6 cellular contexts compared by ENCODE assay signal in the genomic region with DNA sequence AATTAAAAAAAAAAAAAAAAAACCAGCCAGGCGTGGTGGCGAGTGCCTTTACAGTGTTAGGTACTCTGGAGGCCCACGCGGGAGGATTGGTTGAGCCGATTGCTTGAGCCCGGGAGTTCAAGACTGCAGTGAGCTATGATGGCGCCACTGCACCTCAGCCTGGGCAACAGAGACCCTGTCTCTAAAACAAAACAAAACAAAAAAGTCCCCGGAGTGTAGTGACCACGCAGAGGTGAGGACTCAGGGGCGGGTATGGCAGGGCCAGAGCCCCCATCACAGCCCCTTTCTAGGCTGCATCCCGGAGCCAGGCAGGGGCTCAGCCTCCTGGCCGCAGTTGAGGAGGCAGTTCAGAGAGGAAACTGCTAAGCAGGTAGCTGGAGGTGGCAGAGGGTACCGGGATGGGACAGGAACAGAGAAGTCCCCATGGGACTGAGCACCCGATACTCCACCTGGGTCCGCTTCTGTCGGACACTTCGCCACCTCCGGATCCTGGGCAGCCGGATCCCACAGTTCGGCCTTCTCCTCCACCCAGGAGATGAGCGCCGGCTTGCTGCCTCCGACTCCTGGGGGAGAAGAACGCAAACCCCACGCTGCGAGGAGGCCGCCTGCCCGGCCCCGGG. TPM values are rescaled to one million over a fixed set of nuclear protein-coding genes. Genes with fewer than 3 reads are reported as not detected.
DNase-seq lines count a peak whose midpoint lies in the region; ATAC-seq and TF ChIP-seq lines count a peak whose summit lies in the region.

No MANE protein-coding gene starts in this region.

- POLR2A ChIA-PET in AG04449 (lab: Yijun Ruan, JAX): interaction anchor here (2.1 kb wide), 1 partner anchor 25 kb away, joined by 6 read pairs; a partner anchor contains a TSS
- POLR2A ChIA-PET in activated CD8-positive, alpha-beta T cell treated with anti-CD3 and anti-CD28 coated beads for 36 hours (lab: Charles Lee): interaction anchor here (0.8 to 4.7 kb wide), 17 partner anchors 8 to 117 kb away, joined by 3 to 42 read pairs (median 16); a partner anchor contains a TSS

- peak overlapping the region; percentile 82 for H3K4me3 Mint-ChIP-seq in GM23338
- peak overlapping the region; percentile 86 for H3K4me3 Mint-ChIP-seq in activated CD8-positive, alpha-beta T cell treated with anti-CD3 and anti-CD28 coated beads for 36 hours

- peak overlapping the region; percentile 82 for H3K4me2 ChIP-seq in GM23338

- no peak overlapping the region for H2AFZ ChIP-seq in GM23338

- peak overlapping the region; percentile 70 to 86 for H3K9ac ChIP-seq in liver (ENCODE audit: low read depth in 1 of 2, low read length in 2 of 2)

- H3K9me2 ChIP-seq in GM23338 (ENCODE audit: insufficient read depth): no peaks in the 10 kb centered on the region

- intact Hi-C loops in activated CD8-positive, alpha-beta T cell treated with anti-CD3 and anti-CD28 coated beads for 36 hours (cut with micrococcal nuclease): no loop called here

- peaks cover 29% of the 10 kb centered on the region for H3K36me3 Mint-ChIP-seq in GM23338 (ENCODE audit: low read depth)
- H3K36me3 Mint-ChIP-seq in activated CD8-positive, alpha-beta T cell treated with anti-CD3 and anti-CD28 coated beads for 36 hours (ENCODE audit: low read depth): peaks cover 39% of the 10 kb centered on the region

- H3K27me3 Mint-ChIP-seq in GM23338 (ENCODE audit: insufficient read depth, low read depth, poor library complexity): peaks cover 12% of the 10 kb centered on the region
- H3K27me3 Mint-ChIP-seq in activated CD8-positive, alpha-beta T cell treated with anti-CD3 and anti-CD28 coated beads for 36 hours: no peaks in the 10 kb centered on the region

- 0 out of 2 replicates have a peak overlapping the region, but pooled peaks have one; percentile 52 for H3K27ac Mint-ChIP-seq in GM23338
- H3K27ac Mint-ChIP-seq in activated CD8-positive, alpha-beta T cell treated with anti-CD3 and anti-CD28 coated beads for 36 hours: peak overlapping the region; percentile 99

- H3K9me3 ChIP-seq in liver (ENCODE audit: control insufficient read depth in 4 of 4, low read length in 3 of 4): no peaks in the 10 kb centered on the region

- peak; percentile 10 for ATAC-seq in GM23338
- ATAC-seq in activated CD8-positive, alpha-beta T cell treated with anti-CD3 and anti-CD28 coated beads for 36 hours: peak; percentile 5

- no peak for TF ChIP-seq CTCF in AG04449 (IDR thresholded peaks at IDR 0.05; ENCODE audit: insufficient read depth, low read length, missing control alignments)
- peak in 1 of 2 experiments; percentile 8; a peak in 1 of 4 replicates for TF ChIP-seq CTCF in GM23338 (conservative IDR thresholded peaks at IDR 0.05; ENCODE audit: low read depth in 2 of 2)
- no peak for TF ChIP-seq CTCF in activated CD8-positive, alpha-beta T cell treated with anti-CD3 and anti-CD28 coated beads for 36 hours (IDR thresholded peaks at IDR 0.05)
- TF ChIP-seq CTCF in liver (IDR thresholded peaks at IDR 0.05; ENCODE audit: low read depth, low read length, missing input control): no peak

- WGBS in liver: 7% methylated on average over 29 of the region's 29 CpGs

- peaks cover 24% of the 10 kb centered on the region for H3F3A ChIP-seq in GM23338 (replicated peaks; ENCODE audit: low read depth)

- H4K20me1 ChIP-seq in GM23338 (replicated peaks; ENCODE audit: insufficient read depth): no peaks in the 10 kb centered on the region

- H3K4me3 ChIP-seq in AG04449 (ENCODE audit: low read depth, low read length): peak overlapping the region; percentile 70
- H3K4me3 ChIP-seq in GM23338: peak overlapping the region; percentile 67
- peak overlapping the region; percentile 65 to 81 (median 75) for H3K4me3 ChIP-seq in liver (ENCODE audit: low read depth in 1 of 3, low read length in 3 of 3)

- no peak for TF ChIP-seq RAD21 in liver (IDR thresholded peaks at IDR 0.05)

- DNase-seq in AG04449 (ENCODE audit: low read depth, low spot score) (no peak), GM23338 (ENCODE audit: low spot score) (no peak), globus pallidus (ENCODE audit: low spot score) (no peak), Ammon's horn (ENCODE audit: low spot score) (no peak)
- DNase-seq in activated CD8-positive, alpha-beta T cell treated with anti-CD3 and anti-CD28 coated beads for 36 hours: peak; percentile 52

- peaks cover 24% of the 10 kb centered on the region for H3K4me1 Mint-ChIP-seq in GM23338
- peaks cover 39% of the 10 kb centered on the region for H3K4me1 Mint-ChIP-seq in activated CD8-positive, alpha-beta T cell treated with anti-CD3 and anti-CD28 coated beads for 36 hours (ENCODE audit: low read depth)

- H3K79me2 ChIP-seq in GM23338 (replicated peaks; ENCODE audit: insufficient read depth): peaks cover 6% of the 10 kb centered on the region; the same call in 1 of the 2 replicates

- H3K27me3 ChIP-seq in GM23338 (ENCODE audit: insufficient read depth) (no peaks in the 10 kb centered on the region), liver (ENCODE audit: control insufficient read depth in 4 of 4, insufficient read depth in 4 of 4, low read length in 3 of 4) (no peaks in the 10 kb centered on the region)

- H3K27ac ChIP-seq in GM23338 (ENCODE audit: low read depth): peak overlapping the region; percentile 100; the same call in 1 of the 2 replicates
- peak overlapping the region; percentile 86 to 99 for H3K27ac ChIP-seq in liver (ENCODE audit: low read depth in 1 of 2, low read length in 2 of 2)

- peaks cover 16% of the 10 kb centered on the region for H3K4me1 ChIP-seq in GM23338 (ENCODE audit: insufficient read depth)
- H3K4me1 ChIP-seq in liver (ENCODE audit: control insufficient read depth in 4 of 4, insufficient read depth in 4 of 4, low read length in 3 of 4): peaks cover 7 to 43% (median 26%) of the 10 kb centered on the region in 4 donors

- H3K36me3 ChIP-seq in GM23338 (ENCODE audit: insufficient read depth) (no peaks in the 10 kb centered on the region), liver (ENCODE audit: control insufficient read depth in 4 of 4, insufficient read depth in 3 of 4, low read depth in 1 of 4, low read length in 3 of 4) (peaks cover 0 to 6% (median 1%) of the 10 kb centered on the region in 4 donors)

- no peaks in the 10 kb centered on the region for H3K9me3 Mint-ChIP-seq in GM23338
- H3K9me3 Mint-ChIP-seq in activated CD8-positive, alpha-beta T cell treated with anti-CD3 and anti-CD28 coated beads for 36 hours: no peaks in the 10 kb centered on the region

- CTCF ChIA-PET in AG04449 (lab: Yijun Ruan, JAX): interaction anchor here (1.0 to 1.6 kb wide), 2 partner anchors 99 to 125 kb away, joined by 3 read pairs; no protein-coding TSS in a partner anchor
- CTCF ChIA-PET in activated CD8-positive, alpha-beta T cell treated with anti-CD3 and anti-CD28 coated beads for 36 hours (lab: Charles Lee): interaction anchor here (0.6 to 4.3 kb wide), 11 partner anchors 24 to 124 kb away, joined by 3 to 39 read pairs (median 13); a partner anchor contains a TSS

TF ChIP-seq in GM23338, 12 proteins besides CTCF, POLR2A, EP300 and RAD21 (continues in another document):
- TF ChIP-seq, protein P1, sequence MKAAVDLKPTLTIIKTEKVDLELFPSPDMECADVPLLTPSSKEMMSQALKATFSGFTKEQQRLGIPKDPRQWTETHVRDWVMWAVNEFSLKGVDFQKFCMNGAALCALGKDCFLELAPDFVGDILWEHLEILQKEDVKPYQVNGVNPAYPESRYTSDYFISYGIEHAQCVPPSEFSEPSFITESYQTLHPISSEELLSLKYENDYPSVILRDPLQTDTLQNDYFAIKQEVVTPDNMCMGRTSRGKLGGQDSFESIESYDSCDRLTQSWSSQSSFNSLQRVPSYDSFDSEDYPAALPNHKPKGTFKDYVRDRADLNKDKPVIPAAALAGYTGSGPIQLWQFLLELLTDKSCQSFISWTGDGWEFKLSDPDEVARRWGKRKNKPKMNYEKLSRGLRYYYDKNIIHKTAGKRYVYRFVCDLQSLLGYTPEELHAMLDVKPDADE (IDR thresholded peaks at IDR 0.05): no peak

TF ChIP-seq in liver, 16 proteins besides CTCF, POLR2A, EP300 and RAD21 (continues in another document):
- TF ChIP-seq SP1 (IDR thresholded peaks at IDR 0.05) (no peak), JUND (IDR thresholded peaks at IDR 0.05) (no peak), EGR1 (IDR thresholded peaks at IDR 0.05; ENCODE audit: low read depth in 2 of 2) (no peak), NR2F2 (IDR thresholded peaks at IDR 0.05) (no peak), FOXA2 (IDR thresholded peaks at IDR 0.05) (no peak)
- TF ChIP-seq, protein P2, sequence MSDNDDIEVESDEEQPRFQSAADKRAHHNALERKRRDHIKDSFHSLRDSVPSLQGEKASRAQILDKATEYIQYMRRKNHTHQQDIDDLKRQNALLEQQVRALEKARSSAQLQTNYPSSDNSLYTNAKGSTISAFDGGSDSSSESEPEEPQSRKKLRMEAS (IDR thresholded peaks at IDR 0.05): no peak

RNA-seq across cellular contexts. Expression of a gene that starts 0.8 kb away (rescaled TPM):
- total RNA-seq in GM23338 (2014; rRNA removed; shearing (Covaris generic)): 10.8 and 12.6 TPM in 2 replicates
- polyA plus RNA-seq in GM23338 (2016; fragmentation: Nextera tagmentation; extraction: Ambion mirVana): 3.0 and 4.2 TPM in 2 replicates
- 1 to 10 TPM; 6.7 to 7.9 TPM for total RNA-seq in activated CD8-positive, alpha-beta T cell treated with anti-CD3 and anti-CD28 coated beads for 36 hours
- 10 to 100 TPM in 1 of 2 donors, 1 to 10 TPM in 1; 6.9 to 10.5 TPM for total RNA-seq in liver
- polyA plus RNA-seq in liver: 1 to 10 TPM; 3.8 to 6.2 TPM

RNA-seq across cellular contexts. Expression of a gene that starts 7.5 kb away (rescaled TPM):
- 34.6 and 43.0 TPM in 2 replicates for total RNA-seq in GM23338 (2014; rRNA removed; shearing (Covaris generic))
- 8.3 and 8.5 TPM in 2 replicates for polyA plus RNA-seq in GM23338 (2016; fragmentation: Nextera tagmentation; extraction: Ambion mirVana)
- total RNA-seq in activated CD8-positive, alpha-beta T cell treated with anti-CD3 and anti-CD28 coated beads for 36 hours: 1 to 10 TPM; 8.3 to 9.2 TPM
- 10 to 100 TPM in 1 of 2 donors, 1 to 10 TPM in 1; 8.9 to 12.8 TPM for total RNA-seq in liver
- 10 to 100 TPM in 1 of 2 donors, 1 to 10 TPM in 1; 2.2 to 16.9 TPM for polyA plus RNA-seq in liver

RNA-seq across cellular contexts. Expression of a gene that starts 24.3 kb away (rescaled TPM):
- 10.7 and 12.9 TPM in 2 replicates for total RNA-seq in GM23338 (2014; rRNA removed; shearing (Covaris generic))
- 5.6 and 6.0 TPM in 2 replicates for polyA plus RNA-seq in GM23338 (2016; fragmentation: Nextera tagmentation; extraction: Ambion mirVana)
- total RNA-seq in activated CD8-positive, alpha-beta T cell treated with anti-CD3 and anti-CD28 coated beads for 36 hours: 10 to 100 TPM in 1 of 2 experiments, 1 to 10 TPM in 1; 9.7 to 10.4 TPM
- total RNA-seq in liver: 1 to 10 TPM; 5.0 to 6.8 TPM
- 1 to 10 TPM; 1.6 to 3.4 TPM for polyA plus RNA-seq in liver

RNA-seq across cellular contexts. Expression of a gene that starts 37.7 kb away (rescaled TPM):
- 1.3 and 4.0 TPM in 2 replicates for total RNA-seq in GM23338 (2014; rRNA removed; shearing (Covaris generic))
- 4.4 and 6.2 TPM in 2 replicates for polyA plus RNA-seq in GM23338 (2016; fragmentation: Nextera tagmentation; extraction: Ambion mirVana)
- 1 to 10 TPM; 4.7 to 5.5 TPM for total RNA-seq in activated CD8-positive, alpha-beta T cell treated with anti-CD3 and anti-CD28 coated beads for 36 hours
- total RNA-seq in liver: 1 to 10 TPM; 3.4 to 3.7 TPM
- 1 to 10 TPM; 5.8 to 8.9 TPM for polyA plus RNA-seq in liver

RNA-seq across cellular contexts. Expression of a gene that starts 51.6 kb away (rescaled TPM):
- total RNA-seq in GM23338 (2014; rRNA removed; shearing (Covaris generic)): 7.1 and 7.5 TPM in 2 replicates
- polyA plus RNA-seq in GM23338 (2016; fragmentation: Nextera tagmentation; extraction: Ambion mirVana): 4.9 and 5.4 TPM in 2 replicates
- total RNA-seq in activated CD8-positive, alpha-beta T cell treated with anti-CD3 and anti-CD28 coated beads for 36 hours: 10 to 100 TPM in 1 of 2 experiments, 1 to 10 TPM in 1; 8.8 to 10.3 TPM
- total RNA-seq in liver: 1 to 10 TPM; 4.5 to 5.9 TPM
- 1 to 10 TPM; 1.8 to 2.0 TPM for polyA plus RNA-seq in liver
